9 cellular contexts compared by ENCODE assay signal in genomic region chr2:42793314-42794270, GRCh38. TPM values are rescaled to one million over a fixed set of nuclear protein-coding genes. Genes with fewer than 3 reads are reported as not detected.
A peak's percentile ranks its signal among the peaks of the same experiment; 100 is the strongest.
DNase-seq lines count a peak whose midpoint lies in the region; FAIRE-seq and TF ChIP-seq lines count a peak whose summit lies in the region.
"Had no signal": no experiment of that assay in that cellular context is flagged by ENCODE, and none has a peak within 500 bp of the region (broad histone marks: within the 10 kb centered on the region; RNA-seq: fewer than 3 reads in every experiment).

No MANE protein-coding gene starts in this region.

- peak overlapping the region; percentile 59 for H3K4me3 Mint-ChIP-seq in T-helper 2 cell treated with Interferon-gamma antibody and Interleukin-4, amounts not matched to agents 5 μg/mL and 100 μg/mL, for 36 hours

- H3K4me1 Mint-ChIP-seq in T-helper 2 cell treated with Interferon-gamma antibody and Interleukin-4, amounts not matched to agents 5 μg/mL and 100 μg/mL, for 36 hours (ENCODE audit: low read depth) = peaks cover 36% of the 10 kb centered on the region

- no peak for FAIRE-seq in bronchial epithelial cell (lab: Jason Lieb, UNC)

- H3K36me3 Mint-ChIP-seq in T-helper 2 cell treated with Interferon-gamma antibody and Interleukin-4, amounts not matched to agents 5 μg/mL and 100 μg/mL, for 36 hours (ENCODE audit: low read depth) = peaks cover 5% of the 10 kb centered on the region

- H3K36me3 ChIP-seq in bronchial epithelial cell (ENCODE audit: control insufficient read depth, insufficient read depth, low read length) (no peaks in the 10 kb centered on the region), tibial nerve (no peaks in the 10 kb centered on the region)

- peaks cover 0 to 34% (median 12%) of the 10 kb centered on the region in 4 donors for H3K4me1 ChIP-seq in tibial nerve

- peak overlapping the region; percentile 65 to 94 (median 88) for H3K27ac ChIP-seq in tibial nerve
- H3K27ac ChIP-seq: KMS-11 had no signal

- no peak for TF ChIP-seq POLR2A in lower leg skin (IDR thresholded peaks at IDR 0.05)
- TF ChIP-seq POLR2A in tibial nerve (IDR thresholded peaks at IDR 0.05) = no peak

- TF ChIP-seq EP300 in tibial nerve (IDR thresholded peaks at IDR 0.05) = no peak

- intact Hi-C loops in lower leg skin (cut with DNase I; ENCODE audit: low total_unique reads) = no loop called here

- peak overlapping the region; percentile 39 for H3K4me3 ChIP-seq in bronchial epithelial cell (ENCODE audit: low read depth, low read length)
- H3K4me3 ChIP-seq in lower leg skin (ENCODE audit: low read depth, poor library complexity, severe bottlenecking) = peak overlapping the region; percentile 47
- peak overlapping the region; percentile 49 to 76 (median 64) for H3K4me3 ChIP-seq in tibial nerve

- peaks cover 38% of the 10 kb centered on the region for H3K27me3 Mint-ChIP-seq in T-helper 2 cell treated with Interferon-gamma antibody and Interleukin-4, amounts not matched to agents 5 μg/mL and 100 μg/mL, for 36 hours (ENCODE audit: low read depth)

- H3K27ac Mint-ChIP-seq in T-helper 2 cell treated with Interferon-gamma antibody and Interleukin-4, amounts not matched to agents 5 μg/mL and 100 μg/mL, for 36 hours = peak overlapping the region; percentile 49

- TF ChIP-seq CTCF in bronchial epithelial cell (IDR thresholded peaks at IDR 0.05; ENCODE audit: insufficient read depth, low read length, severe bottlenecking) (no peak), lower leg skin (IDR thresholded peaks at IDR 0.05) (no peak), tibial nerve (IDR thresholded peaks at IDR 0.05) (no peak)

- no peaks in the 10 kb centered on the region for H3K9me3 Mint-ChIP-seq in T-helper 2 cell treated with Interferon-gamma antibody and Interleukin-4, amounts not matched to agents 5 μg/mL and 100 μg/mL, for 36 hours

- H3K27me3 ChIP-seq in bronchial epithelial cell (ENCODE audit: control insufficient read depth, insufficient read depth, low read length) (no peaks in the 10 kb centered on the region), tibial nerve (no peaks in the 10 kb centered on the region)

- WGBS in lower leg skin, 2 donors = 32 to 39% methylated on average over 19 to 22 of the region's 24 CpGs
- 19 to 22% methylated on average over 24 of the region's 24 CpGs for WGBS in tibial nerve, 2 donors

- DNase-seq in T-helper 2 cell treated with Interferon-gamma antibody and Interleukin-4, amounts not matched to agents 5 μg/mL and 100 μg/mL, for 36 hours (ENCODE audit: low spot score) = no peak
- DNase-seq in T-helper 2 cell (no peak), bronchial epithelial cell (ENCODE audit: low read depth) (no peak), lower leg skin (ENCODE audit: low spot score in 2 of 2) (peak in 1 of 2 donors; percentile 89), tibial nerve (ENCODE audit: low spot score in 2 of 2) (peak in 1 of 2 donors; percentile 41), NK-92 (lab: John Stamatoyannopoulos, UW; ENCODE audit: unreplicated experiment) (no peak), NCI-H2171 treated with DMSO at 0.1 percent for 48 hours (lab: John Stamatoyannopoulos, UW) (no peak), GM19238 (ENCODE audit: insufficient read length, low spot score) (no peak)

- H3K9me3 ChIP-seq in tibial nerve = no peaks in the 10 kb centered on the region

RNA-seq across cellular contexts. Expression of gene HAAO, which starts 1.2 kb away (rescaled TPM):
- total RNA-seq in bronchial epithelial cell (0.38 TPM in 1 of 2 replicates, not detected in the other), lower leg skin (1 to 10 TPM; 1.7 to 4.3 (median 3.3) TPM), tibial nerve (10 to 100 TPM in 1 of 4 donors, 1 to 10 TPM in 3; 5.9 to 24.1 (median 7.6) TPM)

RNA-seq across cellular contexts. Expression of gene OXER1, which starts 29.7 kb away (rescaled TPM):
- total RNA-seq in bronchial epithelial cell (not detected in 2 replicates), lower leg skin (1 to 10 TPM in 2 of 4 donors, under 1 TPM in 1, not detected in 1; 0.84 to 2.5 (median 1.7) TPM), tibial nerve (1 to 10 TPM in 3 of 4 donors, under 1 TPM in 1; 0.60 to 3.7 (median 1.3) TPM)
